In genomic region chr2:39050109-39050508, GRCh38 we compare ENCODE assay signal across 22 cellular contexts.
DNase-seq lines count a peak whose midpoint lies in the region; ATAC-seq and TF ChIP-seq lines count a peak whose summit lies in the region.
"Had no signal": no experiment of that assay in that cellular context is flagged by ENCODE, and none has a peak within 500 bp of the region (broad histone marks: within the 10 kb centered on the region; RNA-seq: fewer than 3 reads in every experiment).

No MANE protein-coding gene starts in this region.

- no peak overlapping the region for H4K91ac ChIP-seq in IMR-90 (ENCODE audit: insufficient read depth, low read depth, low read length)

- H3K27ac ChIP-seq in IMR-90 (ENCODE audit: insufficient read depth, low read length) = no peak overlapping the region
- H3K27ac ChIP-seq: HL-60, Peyer's patch had no signal

- TF ChIP-seq RAD21 in IMR-90 (IDR thresholded peaks at IDR 0.05; ENCODE audit: low read length) = no peak

- ATAC-seq in IMR-90 (ENCODE audit: low read depth) = no peak
- ATAC-seq in stimulated activated naive CD8-positive, alpha-beta T cell treated with anti-CD3 and anti-CD28 coated beads, Interleukin-15, Interleukin-2, amounts not matched to agents 100 U/mL and 50 U/mL, for 24 hours = no peak
- ATAC-seq: GM23338 had no signal

- H3K14ac ChIP-seq in IMR-90 (replicated peaks; ENCODE audit: low read depth, low read length) = no peak overlapping the region

- no peak overlapping the region for H2AFZ ChIP-seq in IMR-90 (replicated peaks; ENCODE audit: low read length, poor library complexity)
- H2AFZ ChIP-seq: GM23338 had no signal

- no peak overlapping the region for H3K4ac ChIP-seq in IMR-90 (ENCODE audit: low read depth, low read length)

- TF ChIP-seq POLR2A in IMR-90 (IDR thresholded peaks at IDR 0.05; ENCODE audit: low read depth, low read length) = no peak

- no peak overlapping the region for H3K9ac ChIP-seq in IMR-90 (ENCODE audit: low read depth, low read length)

- H2BK120ac ChIP-seq in IMR-90 (ENCODE audit: low read depth, low read length) = no peak overlapping the region

- no peak overlapping the region for H3K4me3 ChIP-seq in IMR-90 (ENCODE audit: insufficient read depth, low read depth, low read length)
- no peak overlapping the region for H3K4me3 ChIP-seq in astrocyte of the spinal cord (ENCODE audit: low read depth, low read length)
- no peak overlapping the region for H3K4me3 ChIP-seq in kidney epithelial cell (ENCODE audit: low read depth, low read length)
- H3K4me3 ChIP-seq: GM23338, Peyer's patch had no signal

- H3K79me1 ChIP-seq in IMR-90 (ENCODE audit: low read depth in 1 of 2, low read length in 2 of 2) = peaks cover 0 to 3% of the 10 kb centered on the region in 2 experiments; a peak in 2 of 4 replicates

- no peak overlapping the region for H3K18ac ChIP-seq in IMR-90 (ENCODE audit: low read depth, low read length)

- no peak overlapping the region for H3K4me2 ChIP-seq in IMR-90 (ENCODE audit: low read depth, low read length)
- H3K4me2 ChIP-seq: GM23338 had no signal

- H4K20me1 ChIP-seq in IMR-90 (ENCODE audit: insufficient read depth, low read length) = no peaks in the 10 kb centered on the region

- H2BK5ac ChIP-seq in IMR-90 (ENCODE audit: low read depth, low read length, poor library complexity, severe bottlenecking) = no peak overlapping the region

- H3K4me1 ChIP-seq in IMR-90 (ENCODE audit: control insufficient read depth, insufficient read depth, low read length) = no peaks in the 10 kb centered on the region
- H3K4me1 ChIP-seq: Peyer's patch had no signal

- no peak overlapping the region for H4K5ac ChIP-seq in IMR-90 (ENCODE audit: low read depth, low read length)

- no peak overlapping the region for H2AK9ac ChIP-seq in IMR-90 (replicated peaks; ENCODE audit: low read depth, low read length, poor library complexity)

- no peaks in the 10 kb centered on the region for H3K9me3 ChIP-seq in IMR-90 (ENCODE audit: control insufficient read depth, insufficient read depth, low read length)
- H3K9me3 ChIP-seq: Peyer's patch had no signal

- H2BK15ac ChIP-seq in IMR-90 (ENCODE audit: low read depth, low read length) = no peak overlapping the region

- H4K8ac ChIP-seq in IMR-90 (ENCODE audit: low read depth in 2 of 2, low read length in 2 of 2) = no peak overlapping the region

- POLR2A ChIA-PET in IMR-90 (lab: Charles Lee; ENCODE audit: unreplicated experiment) = no interaction called here

- in situ Hi-C loops in Caki2 (cut with HindIII; ENCODE audit: low pct_unique_long_range_greater_than_20kb, low sequenced_read_pairs) = loop anchor here (25.0 kb wide), 1 partner anchor 162 kb away; no protein-coding TSS in a partner anchor
- in situ Hi-C loops in IMR-90 (cut with MboI; ENCODE audit: low sequenced_read_pairs) = no loop called here
- in situ Hi-C loops in astrocyte of the spinal cord (cut with HindIII; ENCODE audit: low sequenced_read_pairs) = loop anchor here (25.0 kb wide), 1 partner anchor 162 kb away; no protein-coding TSS in a partner anchor

- whole genome bisulfite sequencing in IMR-90 (ENCODE audit: extremely low coverage in 2 of 2, insufficient read length in 1 of 2), 2 experiments = no CpG with 5 or more reads among the region's 1 CpG

- H3K36me3 ChIP-seq in IMR-90 (ENCODE audit: control insufficient read depth, insufficient read depth, low read length) = peaks cover 9% of the 10 kb centered on the region
- no peaks in the 10 kb centered on the region for H3K36me3 ChIP-seq in kidney epithelial cell (ENCODE audit: control insufficient read depth, insufficient read depth, low read length)

- no peak overlapping the region for H3K23ac ChIP-seq in IMR-90 (ENCODE audit: low read depth, low read length)

- intact Hi-C loops in IMR-90 (cut with micrococcal nuclease) = no loop called here

- BruUV-seq in IMR-90 (replicated peaks; lab: Mats Ljungman, UMichigan) = no TSS peak

- CTCF ChIA-PET in IMR-90 (lab: Yijun Ruan, JAX) = no interaction called here

- no peak overlapping the region for H3K56ac ChIP-seq in IMR-90 (ENCODE audit: extremely low read depth, insufficient read depth, low read length)

- no peak for TF ChIP-seq CTCF in IMR-90 (conservative IDR thresholded peaks at IDR 0.05; ENCODE audit: low read depth, low read length)
- TF ChIP-seq CTCF in astrocyte of the spinal cord (IDR thresholded peaks at IDR 0.05; ENCODE audit: low read depth, low read length) = no peak
- no peak for TF ChIP-seq CTCF in kidney epithelial cell (IDR thresholded peaks at IDR 0.05; ENCODE audit: insufficient read depth, low read length, poor library complexity, severe bottlenecking)

- H2BK20ac ChIP-seq in IMR-90 (ENCODE audit: low read depth, low read length) = no peak overlapping the region

- dilution Hi-C loops in IMR-90 (cut with HindIII; ENCODE audit: low sequenced_read_pairs, unreplicated experiment) = no loop called here

- H3K9me1 ChIP-seq in IMR-90 (ENCODE audit: insufficient read depth, low read length) = no peaks in the 10 kb centered on the region

- H3K27me3 ChIP-seq in IMR-90 (ENCODE audit: control insufficient read depth, insufficient read depth, low read length) (no peaks in the 10 kb centered on the region), kidney epithelial cell (ENCODE audit: control insufficient read depth, insufficient read depth, low read length) (no peaks in the 10 kb centered on the region)
- H3K27me3 ChIP-seq: Peyer's patch had no signal

- DNase-seq in Caki2 (ENCODE audit: low read depth) (peak; percentile 16), IMR-90 (peak; percentile 48), astrocyte of the spinal cord (ENCODE audit: low read depth, low spot score) (peak; percentile 13), kidney epithelial cell (ENCODE audit: low read depth) (peak; percentile 23), NCI-H524 (lab: John Stamatoyannopoulos, UW) (no peak), SKM-1 treated with dmso at 0.1 percent for 144 hours (lab: John Stamatoyannopoulos, UW; ENCODE audit: unreplicated experiment) (no peak), SIG-M5 (lab: John Stamatoyannopoulos, UW) (no peak)
- DNase-seq in stimulated activated naive CD8-positive, alpha-beta T cell treated with anti-CD3 and anti-CD28 coated beads, Interleukin-15, Interleukin-2, amounts not matched to agents 100 U/mL and 50 U/mL, for 24 hours = no peak
- DNase-seq: CD4-positive, CD25-positive, alpha-beta regulatory T cell; DMS79 treated with DMSO at 0.1 percent for 48 hours; GF-D8; KG1; MM.1S; NCI-H1105; NCI-H187; NCI-H2171; NCI-H446 treated with DMSO at 0.1 percent for 48 hours; NCI-H82; Peyer's patch; SHP77 had no signal

- H2AK5ac ChIP-seq in IMR-90 (ENCODE audit: low read depth, low read length) = no peak overlapping the region

TF ChIP-seq in IMR-90, 13 proteins besides CTCF, POLR2A, EP300 and RAD21:
- no peak for TF ChIP-seq RCOR1 (IDR thresholded peaks at IDR 0.05; ENCODE audit: insufficient replicate concordance, low read length)
- no peak for TF ChIP-seq USF2 (IDR thresholded peaks at IDR 0.05; ENCODE audit: low read depth, low read length)
- no peak for TF ChIP-seq NFE2L2 (IDR thresholded peaks at IDR 0.05; ENCODE audit: low read depth, low read length)
- TF ChIP-seq CHD1 (IDR thresholded peaks at IDR 0.05; ENCODE audit: low read depth, low read length) = no peak
- TF ChIP-seq RFX5 (IDR thresholded peaks at IDR 0.05; ENCODE audit: low read depth, low read length) = no peak
TF ChIP-seq in IMR-90: peak in this region for 0.

Comparison
In these comparisons a context has a peak if more than half of its experiments do, and no peak if none do; other contexts are left out.
1. DNase-seq: peak in Caki2 (single experiment), IMR-90 (single experiment), astrocyte of the spinal cord (single experiment) and kidney epithelial cell (single experiment); none in stimulated activated naive CD8-positive, alpha-beta T cell treated with anti-CD3 and anti-CD28 coated beads, Interleukin-15, Interleukin-2, amounts not matched to agents 100 U/mL and 50 U/mL, for 24 hours (single experiment), NCI-H524 (0 of 2), SKM-1 treated with dmso at 0.1 percent for 144 hours (single experiment) and SIG-M5 (single experiment).